8 cellular contexts compared by ENCODE assay signal in genomic region chr19:48858984-48859710, GRCh38. TPM values are rescaled to one million over a fixed set of nuclear protein-coding genes. Genes with fewer than 3 reads are reported as not detected.
A peak's percentile ranks its signal among the peaks of the same experiment; 100 is the strongest.
DNase-seq lines count a peak whose midpoint lies in the region; ATAC-seq and TF ChIP-seq lines count a peak whose summit lies in the region.

No MANE protein-coding gene starts in this region.

- no peaks in the 10 kb centered on the region; the same call in 1 of the 2 replicates for H3K4me1 ChIP-seq in H9 (ENCODE audit: insufficient read depth, low read length)
- peaks cover 5% of the 10 kb centered on the region for H3K4me1 ChIP-seq in effector memory CD4-positive, alpha-beta T cell (ENCODE audit: control insufficient read depth, insufficient read depth, low read length, poor library complexity, severe bottlenecking)

- ATAC-seq in activated CD4-positive, CD25-positive, alpha-beta regulatory T cell treated with anti-CD3 and anti-CD28 coated beads, Interleukin-2, amount 50 U/mL, for 24 hours, result peak; percentile 81 to 90

- H4K5ac ChIP-seq in H9 (ENCODE audit: insufficient read length, low read depth, low read length), result no peak overlapping the region

- H4K20me1 ChIP-seq in H9 (ENCODE audit: control insufficient read depth, insufficient read depth, insufficient read length), result no peaks in the 10 kb centered on the region

- no peak overlapping the region for H2AK5ac ChIP-seq in H9 (ENCODE audit: insufficient read length, low read length)

- no peak overlapping the region for H3K23ac ChIP-seq in H9 (ENCODE audit: insufficient read length, low read depth, low read length)

- H3K79me1 ChIP-seq in H9 (ENCODE audit: insufficient read depth, low read depth, low read length, poor library complexity, severe bottlenecking), result no peaks in the 10 kb centered on the region

- no peaks in the 10 kb centered on the region for H3K23me2 ChIP-seq in H9 (ENCODE audit: insufficient read length, low read depth, low read length, poor library complexity, severe bottlenecking)

- no peaks in the 10 kb centered on the region for H3K9me3 ChIP-seq in H9 (ENCODE audit: control insufficient read depth, low read depth, low read length)
- H3K9me3 ChIP-seq in effector memory CD4-positive, alpha-beta T cell (ENCODE audit: control insufficient read depth, low read length), result no peaks in the 10 kb centered on the region

- no peak overlapping the region for H3K4ac ChIP-seq in H9 (ENCODE audit: low read depth, low read length)

- no peak overlapping the region for H3K4me2 ChIP-seq in H9 (ENCODE audit: insufficient read depth, insufficient read length, low read length)

- H3K4me3 Mint-ChIP-seq in H9 (peak overlapping the region in 1 of 2 experiments; percentile 35; a peak in 2 of 5 replicates), endothelial cell (ENCODE audit: unreplicated experiment) (no peak overlapping the region)

- no peak overlapping the region for H3K9ac ChIP-seq in H9 (ENCODE audit: extremely low read depth, insufficient read length, low read length)

- no peak overlapping the region for H2BK120ac ChIP-seq in H9 (ENCODE audit: low read depth, low read length, poor library complexity, severe bottlenecking)

- no peak overlapping the region for H3K14ac ChIP-seq in H9 (ENCODE audit: insufficient read depth, low read length)

- no CpG with 5 or more reads among the region's 34 CpGs for WGBS in H9 (ENCODE audit: extremely low coverage, insufficient read length, low lambda C conversion rate)

- H4K91ac ChIP-seq in H9 (ENCODE audit: insufficient read length, low read depth, low read length), result no peak overlapping the region

- H2BK15ac ChIP-seq in H9 (ENCODE audit: low read depth, low read length), result no peak overlapping the region

- H3K36me3 Mint-ChIP-seq in H9 (ENCODE audit: insufficient read depth in 1 of 3, low read depth in 3 of 3), result peaks cover 0 to 35% (median 3%) of the 10 kb centered on the region in 3 experiments; a peak in 5 of 7 replicates
- no peaks in the 10 kb centered on the region for H3K36me3 Mint-ChIP-seq in endothelial cell (ENCODE audit: low read depth, unreplicated experiment)

- H3K9me3 Mint-ChIP-seq in H9, result no peaks in the 10 kb centered on the region
- H3K9me3 Mint-ChIP-seq in endothelial cell (ENCODE audit: unreplicated experiment), result no peaks in the 10 kb centered on the region

- peak overlapping the region; percentile 36 for H3K4me3 ChIP-seq in effector memory CD4-positive, alpha-beta T cell (ENCODE audit: insufficient read depth, low read depth, low read length, poor library complexity, severe bottlenecking)

- H3K4me1 Mint-ChIP-seq in H9 (peaks cover 3 to 10% of the 10 kb centered on the region in 2 experiments), endothelial cell (ENCODE audit: unreplicated experiment) (no peaks in the 10 kb centered on the region)

- H3K27ac ChIP-seq in H9 (ENCODE audit: insufficient read length, low read depth, low read length), result no peak overlapping the region
- peak overlapping the region; percentile 30 for H3K27ac ChIP-seq in effector memory CD4-positive, alpha-beta T cell (ENCODE audit: insufficient read depth, low read length, poor library complexity, severe bottlenecking)

- H2BK5ac ChIP-seq in H9 (ENCODE audit: insufficient read length, low read length), result no peak overlapping the region

- H2AFZ ChIP-seq in H9 (ENCODE audit: low read length), result no peak overlapping the region

- H3K27me3 ChIP-seq in H9 (ENCODE audit: insufficient read depth, low read length), result no peaks in the 10 kb centered on the region
- H3K27me3 ChIP-seq in effector memory CD4-positive, alpha-beta T cell (replicated peaks; ENCODE audit: control insufficient read depth, insufficient read depth, low read length, poor library complexity, severe bottlenecking), result no peaks in the 10 kb centered on the region

- H3T11ph ChIP-seq in H9 (ENCODE audit: low read length), result no peak overlapping the region

- no peak overlapping the region for H2BK20ac ChIP-seq in H9 (ENCODE audit: low read depth, low read length, poor library complexity, severe bottlenecking)

- no peak for TF ChIP-seq CTCF in H9 (conservative IDR thresholded peaks at IDR 0.05)
- TF ChIP-seq CTCF in endothelial cell (IDR thresholded peaks at IDR 0.05; ENCODE audit: unreplicated experiment), result no peak

- no peak overlapping the region for H2BK12ac ChIP-seq in H9 (ENCODE audit: insufficient read length, low read depth, low read length)

- H3K18ac ChIP-seq in H9 (ENCODE audit: insufficient read length, low read depth, low read length), result no peak overlapping the region

- no peak overlapping the region for H4K8ac ChIP-seq in H9 (replicated peaks; ENCODE audit: insufficient read length, low read depth, low read length)

- H3K27ac Mint-ChIP-seq in H9 (peak overlapping the region in 2 of 3 experiments; percentile 46 to 77; a peak in 2 of 7 replicates), endothelial cell (ENCODE audit: unreplicated experiment) (no peak overlapping the region)

- no peaks in the 10 kb centered on the region for H3K36me3 ChIP-seq in effector memory CD4-positive, alpha-beta T cell (ENCODE audit: control insufficient read depth, insufficient read depth, low read length)

- H3K56ac ChIP-seq in H9 (ENCODE audit: insufficient read length, low read depth, low read length), result no peak overlapping the region

- no peaks in the 10 kb centered on the region for H3K79me2 ChIP-seq in H9 (ENCODE audit: insufficient read depth, low read length)

- H3K27me3 Mint-ChIP-seq in H9 (ENCODE audit: low read depth) (no peaks in the 10 kb centered on the region), endothelial cell (ENCODE audit: unreplicated experiment) (no peaks in the 10 kb centered on the region)

- peak; percentile 77 for DNase-seq in H9
- DNase-seq in effector memory CD4-positive, alpha-beta T cell, result peak; percentile 68 to 70 (median 69)
- peak; percentile 55 to 86 (median 70) for DNase-seq in stimulated activated CD4-positive, alpha-beta T cell treated with anti-CD3 and anti-CD28 coated beads, TNF-alpha, amount 100 ng/mL, for 24 hours (ENCODE audit: low read depth in 3 of 3)
- no peak for DNase-seq in NCI-H1092 treated with DMSO at 0.1 percent for 48 hours (lab: John Stamatoyannopoulos, UW)
- DNase-seq in NCI-H524 treated with DMSO at 0.1 percent for 48 hours (lab: John Stamatoyannopoulos, UW), result no peak
- DNase-seq in endothelial cell (ENCODE audit: low spot score), result no peak
- no peak for DNase-seq in RKO (ENCODE audit: low spot score)

RNA-seq across cellular contexts. Expression of gene PLEKHA4, which starts 9.3 kb away (rescaled TPM):
- total RNA-seq in H9 (2021), result 14.3 and 15.3 TPM in 2 replicates
- total RNA-seq in endothelial cell (ENCODE audit: unreplicated experiment), result 14.1 TPM

RNA-seq across cellular contexts. Expression of gene PPP1R15A, which starts 13.1 kb away (rescaled TPM):
- total RNA-seq in H9 (2021), result 17.2 and 17.5 TPM in 2 replicates
- 65.8 TPM for total RNA-seq in endothelial cell (ENCODE audit: unreplicated experiment)

RNA-seq across cellular contexts. Expression of gene HSD17B14, which starts 22.9 kb away (rescaled TPM):
- total RNA-seq in H9 (2021), result 11.2 and 11.6 TPM in 2 replicates
- 65.6 TPM for total RNA-seq in endothelial cell (ENCODE audit: unreplicated experiment)

RNA-seq across cellular contexts. Expression of gene TULP2, which starts 39.4 kb away (rescaled TPM):
- total RNA-seq in H9 (2021) (0.94 and 1.0 TPM in 2 replicates), endothelial cell (ENCODE audit: unreplicated experiment) (4.3 TPM)

RNA-seq across cellular contexts. Expression of gene NUCB1, which starts 41.0 kb away (rescaled TPM):
- total RNA-seq in H9 (2021), result 125 and 131 TPM in 2 replicates
- 244 TPM for total RNA-seq in endothelial cell (ENCODE audit: unreplicated experiment)

Comparison
In these comparisons a context has a peak if more than half of its experiments do, and no peak if none do; other contexts are left out.
1. DNase-seq: peak in H9 (single experiment), effector memory CD4-positive, alpha-beta T cell (3 of 3) and stimulated activated CD4-positive, alpha-beta T cell treated with anti-CD3 and anti-CD28 coated beads, TNF-alpha, amount 100 ng/mL, for 24 hours (3 of 3); none in NCI-H1092 treated with DMSO at 0.1 percent for 48 hours (single experiment), NCI-H524 treated with DMSO at 0.1 percent for 48 hours (single experiment), endothelial cell (single experiment) and RKO (single experiment).